In genomic region chr12:116529686-116530085, GRCh38 we compare ENCODE assay signal across 20 cellular contexts. TPM values are rescaled to one million over a fixed set of nuclear protein-coding genes. Genes with fewer than 3 reads are reported as not detected.
DNase-seq lines count a peak whose midpoint lies in the region; TF ChIP-seq lines count a peak whose summit lies in the region.
"Had no signal": no experiment of that assay in that cellular context is flagged by ENCODE, and none has a peak within 500 bp of the region (broad histone marks: within the 10 kb centered on the region; RNA-seq: fewer than 3 reads in every experiment).

No MANE protein-coding gene starts in this region.

- H2BK5ac ChIP-seq in neuronal stem cell (ENCODE audit: low read length), result no peak overlapping the region

- no peaks in the 10 kb centered on the region for H3K27me3 ChIP-seq in esophagus muscularis mucosa
- H3K27me3 ChIP-seq in neuronal stem cell (ENCODE audit: control insufficient read depth in 3 of 3, insufficient read depth in 3 of 3, low read depth in 1 of 3, low read length in 3 of 3), result peaks cover 0 to 8% (median 0%) of the 10 kb centered on the region in 3 experiments
- H3K27me3 ChIP-seq: BLaER1 treated with 17β-estradiol and CSF1 and Interleukin-3, amounts not matched to agents 10 nM and 100 nM had no signal

- H3K4me1 Mint-ChIP-seq in HFFc6 (ENCODE audit: low read depth), result peaks cover 78% of the 10 kb centered on the region

- TF ChIP-seq POLR2A in esophagus muscularis mucosa (IDR thresholded peaks at IDR 0.05; ENCODE audit: low read depth), result no peak

- no peak overlapping the region for H3K14ac ChIP-seq in neuronal stem cell (ENCODE audit: low read length)

- peaks cover 6% of the 10 kb centered on the region for H3K27me3 Mint-ChIP-seq in HFFc6 (ENCODE audit: insufficient read depth)

- H3K79me1 ChIP-seq in neuronal stem cell (ENCODE audit: low read depth, low read length), result no peaks in the 10 kb centered on the region

- peaks cover 23 to 67% (median 61%) of the 10 kb centered on the region in 4 donors for H3K4me1 ChIP-seq in esophagus muscularis mucosa
- peaks cover 3 to 17% of the 10 kb centered on the region in 2 donors for H3K4me1 ChIP-seq in neuronal stem cell (ENCODE audit: control insufficient read depth in 2 of 2, insufficient read depth in 1 of 2, low read depth in 1 of 2, low read length in 2 of 2)

- intact Hi-C loops in esophagus muscularis mucosa (cut with DNase I), result loop anchor here (2.0 to 5.0 kb wide), 2 partner anchors 65 to 252 kb away; partner anchors contain the start of gene MED13L

- no peak overlapping the region for H4K8ac ChIP-seq in neuronal stem cell (ENCODE audit: low read depth, low read length)

- no peak overlapping the region for H2AFZ ChIP-seq in neuronal stem cell (ENCODE audit: low read length)

- TF ChIP-seq CTCF in AG10803 (conservative IDR thresholded peaks at IDR 0.05; ENCODE audit: low read length) (no peak), HFFc6 (IDR thresholded peaks at IDR 0.05) (no peak), esophagus muscularis mucosa (IDR thresholded peaks at IDR 0.05) (no peak), GM10248 (IDR thresholded peaks at IDR 0.05; ENCODE audit: control extremely low read depth, extremely low read depth, low read depth, missing control alignments) (no peak)

- H3K4ac ChIP-seq in neuronal stem cell (ENCODE audit: low read length), result no peak overlapping the region

- no peak overlapping the region for H2BK12ac ChIP-seq in neuronal stem cell (ENCODE audit: low read length)

- H3K4me3 Mint-ChIP-seq in HFFc6, result peak overlapping the region; percentile 65
- H3K4me3 Mint-ChIP-seq: H9 had no signal

- H2AK5ac ChIP-seq in neuronal stem cell (ENCODE audit: low read depth, low read length), result peak overlapping the region; percentile 59

- no peaks in the 10 kb centered on the region for H3K9me3 ChIP-seq in esophagus muscularis mucosa
- no peaks in the 10 kb centered on the region for H3K9me3 ChIP-seq in neuronal stem cell (replicated peaks in 1 of 2; ENCODE audit: control insufficient read depth in 2 of 2, insufficient read depth in 1 of 2, low read depth in 1 of 2, low read length in 2 of 2)
- H3K9me3 ChIP-seq: BLaER1 treated with 17β-estradiol and CSF1 and Interleukin-3, amounts not matched to agents 10 nM and 100 nM had no signal

- H3K9me3 Mint-ChIP-seq in HFFc6, result no peaks in the 10 kb centered on the region
- H3K9me3 Mint-ChIP-seq: CD8-positive, alpha-beta memory T cell; H9; IgD-negative memory B cell had no signal

- no peak overlapping the region for H2BK120ac ChIP-seq in neuronal stem cell (ENCODE audit: low read depth, low read length)

- H4K91ac ChIP-seq in neuronal stem cell (ENCODE audit: low read depth, low read length, poor library complexity), result no peak overlapping the region

- POLR2A ChIA-PET in GM10248 (lab: Yijun Ruan, JAX), result no interaction called here

- H3K9ac ChIP-seq in neuronal stem cell (ENCODE audit: low read depth, low read length, poor library complexity), result no peak overlapping the region
- H3K9ac ChIP-seq: BLaER1 treated with 17β-estradiol and CSF1 and Interleukin-3, amounts not matched to agents 10 nM and 100 nM had no signal

- peak overlapping the region; percentile 9 to 88 (median 52) for H3K27ac ChIP-seq in esophagus muscularis mucosa (replicated peaks in 1 of 4)
- H3K27ac ChIP-seq in neuronal stem cell (replicated peaks; ENCODE audit: low read length), result no peak overlapping the region
- H3K27ac ChIP-seq: BLaER1 treated with 17β-estradiol and CSF1 and Interleukin-3, amounts not matched to agents 10 nM and 100 nM had no signal

- no peak overlapping the region for H3K23ac ChIP-seq in neuronal stem cell (ENCODE audit: low read depth, low read length, poor library complexity)

- 0 out of 2 replicates have a peak, but pooled peaks cover 4% of the 10 kb centered on the region for H3K36me3 Mint-ChIP-seq in HFFc6 (ENCODE audit: low read depth)
- H3K36me3 Mint-ChIP-seq: CD8-positive, alpha-beta memory T cell had no signal

- no peaks in the 10 kb centered on the region for H3K36me3 ChIP-seq in esophagus muscularis mucosa
- H3K36me3 ChIP-seq in neuronal stem cell (replicated peaks in 1 of 2; ENCODE audit: control insufficient read depth in 2 of 2, insufficient read depth in 2 of 2, low read length in 2 of 2), result no peaks in the 10 kb centered on the region
- H3K36me3 ChIP-seq: BLaER1 treated with 17β-estradiol and CSF1 and Interleukin-3, amounts not matched to agents 10 nM and 100 nM had no signal

- peak overlapping the region; percentile 100 for H3K27ac Mint-ChIP-seq in HFFc6
- H3K27ac Mint-ChIP-seq: CD8-positive, alpha-beta memory T cell; H9; IgD-negative memory B cell had no signal

- H3K4me2 ChIP-seq in neuronal stem cell (ENCODE audit: insufficient read depth, low read length, poor library complexity, severe bottlenecking), result no peak overlapping the region

- H2BK15ac ChIP-seq in neuronal stem cell (ENCODE audit: low read length), result peak overlapping the region; percentile 53

- DNase-seq in AG10803 (ENCODE audit: low read depth) (peak; percentile 65), HFFc6 (no peak), esophagus muscularis mucosa (ENCODE audit: extremely low spot score) (no peak), neuronal stem cell (ENCODE audit: low spot score) (no peak), Kasumi-1 (lab: John Stamatoyannopoulos, UW) (no peak), NCI-H1417 (lab: John Stamatoyannopoulos, UW) (no peak), GM10248 (ENCODE audit: extremely low spot score) (no peak)
- no peak for DNase-seq in stimulated activated CD4-positive, alpha-beta T cell treated with anti-CD3 and anti-CD28 coated beads, Interleukin-4, amount 100 ng/mL, for 1 hour
- DNase-seq: CD8-positive, alpha-beta memory T cell; H9; Karpas-422; MM.1S; NCI-H1092; NCI-H2081 treated with DMSO at 0.1 percent for 48 hours; NCI-H774; RPMI8226; SIG-M5 had no signal

- H3K4me3 ChIP-seq in AG10803 (ENCODE audit: low read length) (no peak overlapping the region), esophagus muscularis mucosa (no peak overlapping the region), neuronal stem cell (ENCODE audit: low read length in 2 of 2) (no peak overlapping the region)
- H3K4me3 ChIP-seq: BLaER1 treated with 17β-estradiol and CSF1 and Interleukin-3, amounts not matched to agents 10 nM and 100 nM had no signal

- WGBS in esophagus muscularis mucosa, result 65% methylated on average over 2 of the region's 2 CpGs
- WGBS in neuronal stem cell (ENCODE audit: extremely low coverage in 2 of 2, insufficient read length in 2 of 2, insufficient replicate concordance in 1 of 2), 2 donors, result no CpG with 5 or more reads among the region's 2 CpGs

- CTCF ChIA-PET in GM10248 (lab: Yijun Ruan, JAX), result no interaction called here

- no peak for TF ChIP-seq EP300 in esophagus muscularis mucosa (IDR thresholded peaks at IDR 0.05)

- H3K18ac ChIP-seq in neuronal stem cell (ENCODE audit: low read length), result no peak overlapping the region

RNA-seq across cellular contexts. Expression of gene MAP1LC3B2, which starts 29.5 kb away (rescaled TPM):
- 1 to 10 TPM; 1.7 to 3.7 (median 2.9) TPM for total RNA-seq in HFFc6 (2021; fragmentation: NEBNext Ultra II Directional; extraction: Animal tissue kit (Norgen Biotek cat#: 25700))
- 1 to 10 TPM in 2 of 4 donors, under 1 TPM in 1, not detected in 1; 0.83 to 3.0 (median 1.8) TPM for total RNA-seq in esophagus muscularis mucosa
- polyA plus RNA-seq in neuronal stem cell (2013, experiment 1 of 2), result 1.5 TPM
- polyA plus RNA-seq in neuronal stem cell (2013, experiment 2 of 2), result 1.5 TPM
- total RNA-seq: OCI-LY7 had no signal
